Comparison of ENCODE assay signal across 8 cellular contexts in genomic region chr20:46022411-46023147, GRCh38. TPM values are rescaled to one million over a fixed set of nuclear protein-coding genes. Genes with fewer than 3 reads are reported as not detected.
DNase-seq lines count a peak whose midpoint lies in the region; ATAC-seq, FAIRE-seq and TF ChIP-seq lines count a peak whose summit lies in the region.

No MANE protein-coding gene starts in this region.

- TF ChIP-seq EP300 in upper lobe of left lung (IDR thresholded peaks at IDR 0.05): no peak

- H3K4me1 ChIP-seq in foreskin keratinocyte (no peaks in the 10 kb centered on the region), pancreas (peaks cover 0 to 3% (median 3%) of the 10 kb centered on the region in 3 donors), upper lobe of left lung (peaks cover 15 to 28% (median 21%) of the 10 kb centered on the region in 4 donors)

- TF ChIP-seq CTCF in BJ (IDR thresholded peaks at IDR 0.05; ENCODE audit: insufficient read depth, low read depth, low read length) (peak; percentile 81), HFFc6 (IDR thresholded peaks at IDR 0.05) (peak; percentile 83), RWPE1 (conservative IDR thresholded peaks at IDR 0.05; ENCODE audit: low read depth) (peak; percentile 88), foreskin keratinocyte (conservative IDR thresholded peaks at IDR 0.05) (peak; percentile 80), pancreas (IDR thresholded peaks at IDR 0.05) (peak in 3 of 4 donors; percentile 44 to 61 (median 55)), upper lobe of left lung (IDR thresholded peaks at IDR 0.05) (peak; percentile 80 to 83 (median 81))

- CTCF ChIA-PET in BJ (lab: Yijun Ruan, JAX) (interaction anchor here (0.6 to 2.4 kb wide), 26 partner anchors 8 to 415 kb away, joined by 3 to 16 read pairs (median 4); no protein-coding TSS in a partner anchor), RWPE1 (lab: Yijun Ruan, JAX) (interaction anchor here (0.6 to 2.2 kb wide), 32 partner anchors 9 to 650 kb away, joined by 3 to 26 read pairs (median 4); no protein-coding TSS in a partner anchor)

- H3K4me3 ChIP-seq in BJ (ENCODE audit: low read depth, low read length): peak overlapping the region; percentile 20; the same call in 1 of the 2 replicates
- H3K4me3 ChIP-seq in pancreas: peak overlapping the region in 1 of 4 donors; percentile 49
- peak overlapping the region in 3 of 4 donors; percentile 48 to 64 (median 53) for H3K4me3 ChIP-seq in upper lobe of left lung

- H3K9me3 ChIP-seq in pancreas: no peaks in the 10 kb centered on the region
- H3K9me3 ChIP-seq in upper lobe of left lung: no peaks in the 10 kb centered on the region

- 1 to 2% methylated on average over 31 to 36 of the region's 37 CpGs for WGBS in pancreas, 2 donors
- WGBS in upper lobe of left lung, 2 donors: 1 to 2% methylated on average over 34 to 36 of the region's 37 CpGs

- H3K4me3 Mint-ChIP-seq in HFFc6: peak overlapping the region; percentile 59

- POLR2A ChIA-PET in BJ (lab: Charles Lee): interaction anchor here (0.7 kb wide), 1 partner anchor 10 kb away, joined by 3 read pairs; no protein-coding TSS in a partner anchor
- POLR2A ChIA-PET in RWPE1 (lab: Yijun Ruan, JAX; ENCODE audit: low non-redundant PET): no interaction called here

- H3K27ac Mint-ChIP-seq in HFFc6: no peak overlapping the region

- H3K9me3 Mint-ChIP-seq in HFFc6: no peaks in the 10 kb centered on the region

- no peak for FAIRE-seq in pancreas (lab: Jason Lieb, UNC)

- DNase-seq in BJ (ENCODE audit: low read depth) (no peak), HFFc6 (peak; percentile 7), RWPE1 (ENCODE audit: low spot score) (peak; percentile 65), foreskin keratinocyte (no peak), pancreas (peak; percentile 31 to 91 (median 63)), upper lobe of left lung (peak; percentile 63 to 92)
- peak; percentile 64 for DNase-seq in activated T-helper 9 cell treated with anti-CD3 and anti-CD28 coated beads, Interleukin-2, amount 50 U/mL, for 16 hours (ENCODE audit: low read depth)

- TF ChIP-seq POLR2A in upper lobe of left lung (IDR thresholded peaks at IDR 0.05): no peak

- intact Hi-C loops in pancreas (cut with DNase I): loop anchor here in 1 of 3 donors (10.0 kb wide), 1 partner anchor 62 kb away; the partner anchor contains the start of gene NCOA5

- H3K27me3 ChIP-seq in BJ (ENCODE audit: control insufficient read depth, insufficient read depth, low read length) (peaks cover 11% of the 10 kb centered on the region), foreskin keratinocyte (peaks cover 53% of the 10 kb centered on the region), pancreas (peaks cover 0 to 8% (median 0%) of the 10 kb centered on the region in 4 donors), upper lobe of left lung (peaks cover 0 to 16% (median 7%) of the 10 kb centered on the region in 4 donors)

- H3K36me3 ChIP-seq in BJ (ENCODE audit: control insufficient read depth, insufficient read depth, low read length): no peaks in the 10 kb centered on the region
- H3K36me3 ChIP-seq in pancreas: no peaks in the 10 kb centered on the region
- no peaks in the 10 kb centered on the region for H3K36me3 ChIP-seq in upper lobe of left lung

- H3K36me3 Mint-ChIP-seq in HFFc6 (ENCODE audit: low read depth): no peaks in the 10 kb centered on the region

- peaks cover 28% of the 10 kb centered on the region for H3K27me3 Mint-ChIP-seq in HFFc6 (ENCODE audit: insufficient read depth)

- H3K27ac ChIP-seq in RWPE1 (peak overlapping the region; percentile 59), foreskin keratinocyte (no peak overlapping the region), pancreas (no peak overlapping the region), upper lobe of left lung (peak overlapping the region in 2 of 4 donors; percentile 43 to 64)

- peak; percentile 37 for ATAC-seq in foreskin keratinocyte
- ATAC-seq in pancreas: peak; percentile 51 to 81 (median 76)
- peak; percentile 58 to 63 for ATAC-seq in upper lobe of left lung (ENCODE audit: low FRiP score in 2 of 2)
- no peak for ATAC-seq in GM18502 (IDR thresholded peaks at IDR 0.05; ENCODE audit: poor library complexity, unreplicated experiment)

- no peaks in the 10 kb centered on the region for H3K4me1 Mint-ChIP-seq in HFFc6 (ENCODE audit: low read depth)

RNA-seq across cellular contexts. Expression of gene SLC12A5, which starts 6.4 kb away (rescaled TPM):
- polyA plus RNA-seq in BJ (2011; rRNA removed): 0.61 and 0.70 TPM in 2 replicates
- 0.15 and 0.33 TPM in 2 replicates for polyA minus RNA-seq in BJ (2011; rRNA and poly(A)+ RNA removed)
- under 1 TPM in 5 of 6 experiments, not detected in 1; 0.18 to 0.82 (median 0.52) TPM for total RNA-seq in HFFc6 (2021; fragmentation: NEBNext Ultra II Directional; extraction: Animal tissue kit (Norgen Biotek cat#: 25700))
- total RNA-seq in foreskin keratinocyte: 1.7 and 3.2 TPM in 2 replicates
- 3.6 and 5.9 TPM in 2 replicates for polyA plus RNA-seq in foreskin keratinocyte
- total RNA-seq in pancreas: 1 to 10 TPM in 4 of 6 donors, under 1 TPM in 2; 0.35 to 2.2 (median 1.3) TPM
- polyA plus RNA-seq in pancreas: 10 to 100 TPM; 12.9 to 21.5 TPM
- total RNA-seq in upper lobe of left lung: 1 to 10 TPM in 1 of 6 donors, under 1 TPM in 1, not detected in 4; 0.69 to 1.3 TPM

RNA-seq across cellular contexts. Expression of gene MMP9, which starts 13.9 kb away (rescaled TPM):
- polyA plus RNA-seq in BJ (2011; rRNA removed) (not detected in 2 replicates), foreskin keratinocyte (44.4 and 338 TPM in 2 replicates), pancreas (under 1 TPM; 0.19 to 0.21 TPM)
- polyA minus RNA-seq in BJ (2011; rRNA and poly(A)+ RNA removed): not detected in 2 replicates
- total RNA-seq in HFFc6 (2021; fragmentation: NEBNext Ultra II Directional; extraction: Animal tissue kit (Norgen Biotek cat#: 25700)): not detected
- total RNA-seq in foreskin keratinocyte (40.5 and 266 TPM in 2 replicates), pancreas (1 to 10 TPM in 1 of 6 donors, under 1 TPM in 4, not detected in 1; 0.19 to 1.3 (median 0.29) TPM), upper lobe of left lung (10 to 100 TPM in 4 of 6 donors, 1 to 10 TPM in 2; 4.2 to 20.8 (median 14.2) TPM)

RNA-seq across cellular contexts. Expression of gene ZNF335, which starts 50.6 kb away (rescaled TPM):
- polyA plus RNA-seq in BJ (2011; rRNA removed) (4.5 and 9.9 TPM in 2 replicates), foreskin keratinocyte (8.3 and 8.6 TPM in 2 replicates), pancreas (10 to 100 TPM; 24.4 to 27.4 TPM)
- polyA minus RNA-seq in BJ (2011; rRNA and poly(A)+ RNA removed): 17.2 and 18.5 TPM in 2 replicates
- 10 to 100 TPM; 13.1 to 14.6 (median 13.5) TPM for total RNA-seq in HFFc6 (2021; fragmentation: NEBNext Ultra II Directional; extraction: Animal tissue kit (Norgen Biotek cat#: 25700))
- total RNA-seq in foreskin keratinocyte (14.2 and 15.7 TPM in 2 replicates), pancreas (10 to 100 TPM in 2 of 6 donors, 1 to 10 TPM in 4; 7.4 to 11.0 (median 7.5) TPM), upper lobe of left lung (10 to 100 TPM; 17.4 to 41.9 (median 23.0) TPM)

Comparison
In these comparisons a context has a peak if more than half of its experiments do, and no peak if none do; other contexts are left out.
1. DNase-seq: peak in HFFc6 (single experiment), RWPE1 (single experiment), activated T-helper 9 cell treated with anti-CD3 and anti-CD28 coated beads, Interleukin-2, amount 50 U/mL, for 16 hours (single experiment), pancreas (6 of 6) and upper lobe of left lung (2 of 2); none in BJ (single experiment) and foreskin keratinocyte (0 of 2).
2. Peak in every context shown above with its lines, with median percentiles within 50 percentile points of each other: CTCF ChIP-seq.